1 cellular context compared by ENCODE assay signal in the genomic region with DNA sequence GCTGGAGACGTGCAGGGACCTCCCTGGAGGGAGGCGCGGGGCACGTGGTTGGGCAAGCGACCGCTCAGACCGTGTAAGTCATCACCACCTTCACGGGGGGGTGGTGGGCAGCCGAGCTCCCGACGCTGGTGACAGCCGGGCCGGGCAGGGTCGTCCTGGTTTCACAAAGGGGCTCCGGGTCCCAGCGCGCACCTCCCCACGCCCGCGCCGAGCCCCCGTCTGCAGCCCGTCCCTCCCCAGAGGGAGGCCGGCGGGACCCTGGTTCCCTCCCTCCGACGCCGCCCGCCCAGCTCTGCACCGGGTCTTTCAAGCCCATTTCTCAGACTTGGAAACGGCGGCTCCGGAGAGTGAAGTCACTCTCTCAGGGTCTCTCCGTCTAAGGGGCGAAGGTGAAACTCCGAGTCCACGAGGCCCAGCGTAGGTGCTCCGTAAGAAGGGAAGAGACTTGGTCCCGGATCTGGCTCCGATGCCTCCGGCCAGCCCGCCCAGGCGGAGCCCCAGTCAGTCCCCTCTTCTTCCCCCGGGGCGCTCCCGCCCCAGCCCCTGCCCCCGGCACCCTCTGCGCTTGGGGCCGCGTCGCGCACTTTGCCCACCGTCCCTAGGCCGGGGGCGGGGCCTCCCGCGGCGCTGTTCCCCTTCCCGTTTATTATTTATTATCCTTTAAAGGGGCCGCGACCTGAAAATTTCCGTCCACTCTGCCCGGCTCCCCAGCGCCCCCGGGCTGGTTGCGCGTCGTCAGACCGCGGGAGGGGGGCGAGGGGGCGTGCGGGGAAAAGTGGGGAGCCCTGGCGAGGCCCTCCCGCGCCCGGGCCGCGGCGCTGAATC.
TF ChIP-seq lines count a peak whose summit lies in the region.

No MANE protein-coding gene starts in this region.

TF ChIP-seq in HepG2, 621 proteins besides CTCF, POLR2A, EP300 and RAD21 (continued from another document and continues in another):
- TF ChIP-seq ZSCAN5A (CRISPR knock-in tag; IDR thresholded peaks at IDR 0.05; ENCODE audit: borderline replicate concordance) (no peak; the same call in 1 of the 2 replicates), ATF2 (CRISPR knock-in tag; IDR thresholded peaks at IDR 0.05) (0 out of 2 replicates have a peak, but pooled peaks have one; percentile 17), HNF4G (IDR thresholded peaks at IDR 0.05; ENCODE audit: borderline replicate concordance, low read depth, low read length) (0 out of 2 replicates have a peak, but pooled peaks have one; percentile 30), HNF4G (CRISPR knock-in tag; IDR thresholded peaks at IDR 0.05; ENCODE audit: borderline replicate concordance, low read depth) (no peak), ZNF577 (CRISPR knock-in tag; IDR thresholded peaks at IDR 0.05; ENCODE audit: borderline replicate concordance, low read depth) (no peak), ZFY (CRISPR knock-in tag; IDR thresholded peaks at IDR 0.05) (peak; percentile 39; the same call in 1 of the 2 replicates), PLRG1 (conservative IDR thresholded peaks at IDR 0.05) (no peak), ZNF782 (CRISPR knock-in tag; IDR thresholded peaks at IDR 0.05; ENCODE audit: borderline replicate concordance) (no peak), U2AF1 (optimal IDR thresholded peaks at IDR 0.05; ENCODE audit: low read depth, low read length) (no peak), ZNF253 (CRISPR knock-in tag; IDR thresholded peaks at IDR 0.05; ENCODE audit: borderline replicate concordance) (0 out of 2 replicates have a peak, but pooled peaks have one; percentile 44), GTF2F1 (IDR thresholded peaks at IDR 0.05; ENCODE audit: low read length) (no peak), HES4 (CRISPR knock-in tag; IDR thresholded peaks at IDR 0.05; ENCODE audit: borderline replicate concordance) (peak; percentile 8; the same call in 1 of the 2 replicates), AHR (CRISPR knock-in tag; IDR thresholded peaks at IDR 0.05) (peak; percentile 50; the same call in 1 of the 2 replicates), ZMAT3 (CRISPR knock-in tag; conservative IDR thresholded peaks at IDR 0.05) (0 out of 2 replicates have a peak, but pooled peaks have one; percentile 45), ZNF530 (CRISPR knock-in tag; IDR thresholded peaks at IDR 0.05; ENCODE audit: low read depth) (no peak), ZNF326 (CRISPR knock-in tag; IDR thresholded peaks at IDR 0.05; ENCODE audit: borderline replicate concordance) (no peak), ZBTB8A (CRISPR knock-in tag; IDR thresholded peaks at IDR 0.05; ENCODE audit: borderline replicate concordance, low read depth) (no peak), TBL1XR1 (IDR thresholded peaks at IDR 0.05; ENCODE audit: borderline replicate concordance, low read length, partially characterized antibody) (peak; percentile 33), MEF2D (CRISPR knock-in tag; IDR thresholded peaks at IDR 0.05) (no peak), GABPA (IDR thresholded peaks at IDR 0.05; ENCODE audit: low read depth, low read length) (no peak), GABPA (CRISPR knock-in tag; IDR thresholded peaks at IDR 0.05; ENCODE audit: low read depth) (0 out of 2 replicates have a peak, but pooled peaks have one; percentile 10), ZNF883 (CRISPR knock-in tag; IDR thresholded peaks at IDR 0.05; ENCODE audit: not compliant biosample characterization) (no peak), LRRFIP1 (CRISPR knock-in tag; conservative IDR thresholded peaks at IDR 0.05) (no peak), ZNF788 (CRISPR knock-in tag; IDR thresholded peaks at IDR 0.05; ENCODE audit: borderline replicate concordance) (peak; percentile 2; the same call in 1 of the 2 replicates), ZNF749 (CRISPR knock-in tag; IDR thresholded peaks at IDR 0.05; ENCODE audit: borderline replicate concordance) (0 out of 2 replicates have a peak, but pooled peaks have one; percentile 28), SMC3 (IDR thresholded peaks at IDR 0.05; ENCODE audit: low read length) (no peak), RBFOX2 (IDR thresholded peaks at IDR 0.05; ENCODE audit: low read depth, low read length) (peak; percentile 79), MZF1 (CRISPR knock-in tag; IDR thresholded peaks at IDR 0.05; ENCODE audit: borderline replicate concordance) (no peak), ZNF484 (CRISPR knock-in tag; IDR thresholded peaks at IDR 0.05; ENCODE audit: borderline replicate concordance, low read depth) (0 out of 2 replicates have a peak, but pooled peaks have one; percentile 14), SIX1 (CRISPR knock-in tag; IDR thresholded peaks at IDR 0.05; ENCODE audit: borderline replicate concordance) (no peak), ELF1 (CRISPR knock-in tag; IDR thresholded peaks at IDR 0.05) (no peak), ATAD3A (CRISPR knock-in tag; IDR thresholded peaks at IDR 0.05) (no peak), ZNF737 (CRISPR knock-in tag; IDR thresholded peaks at IDR 0.05; ENCODE audit: borderline replicate concordance) (no peak), REXO4 (CRISPR knock-in tag; IDR thresholded peaks at IDR 0.05; ENCODE audit: borderline replicate concordance) (no peak)
- TF ChIP-seq, protein P1, sequence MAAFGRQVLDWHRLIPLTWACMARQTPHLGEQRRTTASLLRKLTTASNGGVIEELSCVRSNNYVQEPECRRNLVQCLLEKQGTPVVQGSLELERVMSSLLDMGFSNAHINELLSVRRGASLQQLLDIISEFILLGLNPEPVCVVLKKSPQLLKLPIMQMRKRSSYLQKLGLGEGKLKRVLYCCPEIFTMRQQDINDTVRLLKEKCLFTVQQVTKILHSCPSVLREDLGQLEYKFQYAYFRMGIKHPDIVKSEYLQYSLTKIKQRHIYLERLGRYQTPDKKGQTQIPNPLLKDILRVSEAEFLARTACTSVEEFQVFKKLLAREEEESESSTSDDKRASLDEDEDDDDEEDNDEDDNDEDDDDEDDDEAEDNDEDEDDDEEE (CRISPR knock-in tag; IDR thresholded peaks at IDR 0.05), result 0 out of 2 replicates have a peak, but pooled peaks have one; percentile 23
- TF ChIP-seq, protein P2, sequence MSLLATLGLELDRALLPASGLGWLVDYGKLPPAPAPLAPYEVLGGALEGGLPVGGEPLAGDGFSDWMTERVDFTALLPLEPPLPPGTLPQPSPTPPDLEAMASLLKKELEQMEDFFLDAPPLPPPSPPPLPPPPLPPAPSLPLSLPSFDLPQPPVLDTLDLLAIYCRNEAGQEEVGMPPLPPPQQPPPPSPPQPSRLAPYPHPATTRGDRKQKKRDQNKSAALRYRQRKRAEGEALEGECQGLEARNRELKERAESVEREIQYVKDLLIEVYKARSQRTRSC (CRISPR knock-in tag; IDR thresholded peaks at IDR 0.05; ENCODE audit: low read depth), result no peak
- TF ChIP-seq, protein P3, sequence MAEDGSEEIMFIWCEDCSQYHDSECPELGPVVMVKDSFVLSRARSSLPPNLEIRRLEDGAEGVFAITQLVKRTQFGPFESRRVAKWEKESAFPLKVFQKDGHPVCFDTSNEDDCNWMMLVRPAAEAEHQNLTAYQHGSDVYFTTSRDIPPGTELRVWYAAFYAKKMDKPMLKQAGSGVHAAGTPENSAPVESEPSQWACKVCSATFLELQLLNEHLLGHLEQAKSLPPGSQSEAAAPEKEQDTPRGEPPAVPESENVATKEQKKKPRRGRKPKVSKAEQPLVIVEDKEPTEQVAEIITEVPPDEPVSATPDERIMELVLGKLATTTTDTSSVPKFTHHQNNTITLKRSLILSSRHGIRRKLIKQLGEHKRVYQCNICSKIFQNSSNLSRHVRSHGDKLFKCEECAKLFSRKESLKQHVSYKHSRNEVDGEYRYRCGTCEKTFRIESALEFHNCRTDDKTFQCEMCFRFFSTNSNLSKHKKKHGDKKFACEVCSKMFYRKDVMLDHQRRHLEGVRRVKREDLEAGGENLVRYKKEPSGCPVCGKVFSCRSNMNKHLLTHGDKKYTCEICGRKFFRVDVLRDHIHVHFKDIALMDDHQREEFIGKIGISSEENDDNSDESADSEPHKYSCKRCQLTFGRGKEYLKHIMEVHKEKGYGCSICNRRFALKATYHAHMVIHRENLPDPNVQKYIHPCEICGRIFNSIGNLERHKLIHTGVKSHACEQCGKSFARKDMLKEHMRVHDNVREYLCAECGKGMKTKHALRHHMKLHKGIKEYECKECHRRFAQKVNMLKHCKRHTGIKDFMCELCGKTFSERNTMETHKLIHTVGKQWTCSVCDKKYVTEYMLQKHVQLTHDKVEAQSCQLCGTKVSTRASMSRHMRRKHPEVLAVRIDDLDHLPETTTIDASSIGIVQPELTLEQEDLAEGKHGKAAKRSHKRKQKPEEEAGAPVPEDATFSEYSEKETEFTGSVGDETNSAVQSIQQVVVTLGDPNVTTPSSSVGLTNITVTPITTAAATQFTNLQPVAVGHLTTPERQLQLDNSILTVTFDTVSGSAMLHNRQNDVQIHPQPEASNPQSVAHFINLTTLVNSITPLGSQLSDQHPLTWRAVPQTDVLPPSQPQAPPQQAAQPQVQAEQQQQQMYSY (CRISPR knock-in tag; IDR thresholded peaks at IDR 0.05), result peak; percentile 38; the same call in 1 of the 2 replicates
- TF ChIP-seq, protein P4, sequence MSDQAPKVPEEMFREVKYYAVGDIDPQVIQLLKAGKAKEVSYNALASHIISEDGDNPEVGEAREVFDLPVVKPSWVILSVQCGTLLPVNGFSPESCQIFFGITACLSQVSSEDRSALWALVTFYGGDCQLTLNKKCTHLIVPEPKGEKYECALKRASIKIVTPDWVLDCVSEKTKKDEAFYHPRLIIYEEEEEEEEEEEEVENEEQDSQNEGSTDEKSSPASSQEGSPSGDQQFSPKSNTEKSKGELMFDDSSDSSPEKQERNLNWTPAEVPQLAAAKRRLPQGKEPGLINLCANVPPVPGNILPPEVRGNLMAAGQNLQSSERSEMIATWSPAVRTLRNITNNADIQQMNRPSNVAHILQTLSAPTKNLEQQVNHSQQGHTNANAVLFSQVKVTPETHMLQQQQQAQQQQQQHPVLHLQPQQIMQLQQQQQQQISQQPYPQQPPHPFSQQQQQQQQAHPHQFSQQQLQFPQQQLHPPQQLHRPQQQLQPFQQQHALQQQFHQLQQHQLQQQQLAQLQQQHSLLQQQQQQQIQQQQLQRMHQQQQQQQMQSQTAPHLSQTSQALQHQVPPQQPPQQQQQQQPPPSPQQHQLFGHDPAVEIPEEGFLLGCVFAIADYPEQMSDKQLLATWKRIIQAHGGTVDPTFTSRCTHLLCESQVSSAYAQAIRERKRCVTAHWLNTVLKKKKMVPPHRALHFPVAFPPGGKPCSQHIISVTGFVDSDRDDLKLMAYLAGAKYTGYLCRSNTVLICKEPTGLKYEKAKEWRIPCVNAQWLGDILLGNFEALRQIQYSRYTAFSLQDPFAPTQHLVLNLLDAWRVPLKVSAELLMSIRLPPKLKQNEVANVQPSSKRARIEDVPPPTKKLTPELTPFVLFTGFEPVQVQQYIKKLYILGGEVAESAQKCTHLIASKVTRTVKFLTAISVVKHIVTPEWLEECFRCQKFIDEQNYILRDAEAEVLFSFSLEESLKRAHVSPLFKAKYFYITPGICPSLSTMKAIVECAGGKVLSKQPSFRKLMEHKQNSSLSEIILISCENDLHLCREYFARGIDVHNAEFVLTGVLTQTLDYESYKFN (CRISPR knock-in tag; conservative IDR thresholded peaks at IDR 0.05), result 0 out of 2 replicates have a peak, but pooled peaks have one; percentile 14
- TF ChIP-seq, protein P5, sequence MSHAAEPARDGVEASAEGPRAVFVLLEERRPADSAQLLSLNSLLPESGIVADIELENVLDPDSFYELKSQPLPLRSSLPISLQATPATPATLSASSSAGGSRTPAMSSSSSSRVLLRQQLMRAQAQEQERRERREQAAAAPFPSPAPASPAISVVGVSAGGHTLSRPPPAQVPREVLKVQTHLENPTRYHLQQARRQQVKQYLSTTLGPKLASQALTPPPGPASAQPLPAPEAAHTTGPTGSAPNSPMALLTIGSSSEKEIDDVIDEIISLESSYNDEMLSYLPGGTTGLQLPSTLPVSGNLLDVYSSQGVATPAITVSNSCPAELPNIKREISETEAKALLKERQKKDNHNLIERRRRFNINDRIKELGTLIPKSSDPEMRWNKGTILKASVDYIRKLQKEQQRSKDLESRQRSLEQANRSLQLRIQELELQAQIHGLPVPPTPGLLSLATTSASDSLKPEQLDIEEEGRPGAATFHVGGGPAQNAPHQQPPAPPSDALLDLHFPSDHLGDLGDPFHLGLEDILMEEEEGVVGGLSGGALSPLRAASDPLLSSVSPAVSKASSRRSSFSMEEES (CRISPR knock-in tag; IDR thresholded peaks at IDR 0.05), result 0 out of 2 replicates have a peak, but pooled peaks have one; percentile 25
